8 cellular contexts compared by ENCODE assay signal in the genomic region with DNA sequence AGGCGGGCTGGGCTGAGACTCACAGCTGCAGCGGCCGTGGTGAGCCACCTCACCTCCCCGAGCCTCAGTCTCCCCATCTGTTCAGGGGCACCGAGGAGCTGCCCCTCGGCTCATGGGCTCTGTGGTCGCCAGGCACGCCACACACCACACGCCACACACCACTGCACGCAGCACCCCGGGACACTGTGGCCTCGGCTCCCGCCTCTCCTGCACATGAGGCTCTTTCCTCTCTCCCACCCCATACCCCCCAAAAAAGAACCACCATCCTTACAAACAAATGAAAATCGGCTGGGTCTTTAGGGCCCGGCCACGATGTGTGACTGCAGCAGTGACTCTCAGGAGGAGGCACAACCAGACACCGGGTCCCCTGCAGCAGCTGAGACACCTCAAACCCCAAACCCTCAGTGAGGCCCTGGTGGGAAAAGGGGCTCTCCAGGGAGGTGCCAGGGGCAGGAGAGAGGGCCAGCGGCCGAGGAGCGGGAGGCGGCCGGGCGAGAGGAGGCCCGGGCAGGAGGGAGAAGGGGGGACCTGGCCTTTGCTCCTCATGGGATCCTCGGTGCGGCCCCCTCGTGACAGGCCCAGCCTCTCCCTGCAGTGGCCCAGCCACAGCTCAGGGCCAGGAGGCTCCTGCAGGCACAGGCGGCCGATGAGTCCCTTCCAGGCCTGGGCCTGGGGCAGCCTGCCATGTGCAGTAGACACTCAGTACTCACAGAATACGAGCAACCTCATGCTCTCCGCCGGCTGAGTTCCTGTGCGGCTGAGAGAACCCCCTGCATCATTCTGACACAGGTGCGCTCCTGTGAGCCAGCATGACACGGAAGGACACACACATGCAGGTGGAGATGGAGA.
DNase-seq lines count a peak whose midpoint lies in the region; TF ChIP-seq lines count a peak whose summit lies in the region.

No MANE protein-coding gene starts in this region.

- TF ChIP-seq CTCF in uterus (IDR thresholded peaks at IDR 0.05) = no peak
- TF ChIP-seq CTCF in BE2C (IDR thresholded peaks at IDR 0.05; ENCODE audit: low read depth, low read length) = no peak

- intact Hi-C loops in uterus (cut with DNase I; ENCODE audit: low total_unique reads) = loop anchor here (5.0 kb wide), 1 partner anchor 51 kb away; no protein-coding TSS in a partner anchor

- peak overlapping the region; percentile 73 for H3K4me3 Mint-ChIP-seq in activated naive CD4-positive, alpha-beta T cell treated with anti-CD3 and anti-CD28 coated beads, Interleukin-2, amount 10 ng/mL, durations not matched to agents 7 days and 5 days

- H3K9ac ChIP-seq in mesenchymal stem cell (ENCODE audit: low read length) = peak overlapping the region; percentile 97

- H3K4me3 ChIP-seq in mesenchymal stem cell (ENCODE audit: insufficient read depth in 1 of 2, low read depth in 1 of 2, low read length in 2 of 2) (peak overlapping the region in 1 of 2 experiments; percentile 18), uterus (no peak overlapping the region), BE2C (ENCODE audit: low read depth, low read length) (no peak overlapping the region)

- peaks cover 64% of the 10 kb centered on the region for H3K4me1 Mint-ChIP-seq in activated naive CD4-positive, alpha-beta T cell treated with anti-CD3 and anti-CD28 coated beads, Interleukin-2, amount 10 ng/mL, durations not matched to agents 7 days and 5 days

- no peaks in the 10 kb centered on the region for H3K27me3 ChIP-seq in mesenchymal stem cell (ENCODE audit: control insufficient read depth in 1 of 2, insufficient read depth in 1 of 2, low read length in 2 of 2)
- no peaks in the 10 kb centered on the region for H3K27me3 ChIP-seq in uterus
- H3K27me3 ChIP-seq in BE2C = no peaks in the 10 kb centered on the region

- H4K91ac ChIP-seq in mesenchymal stem cell (ENCODE audit: low read length) = peak overlapping the region; percentile 100

- peak overlapping the region; percentile 75 for H2BK15ac ChIP-seq in mesenchymal stem cell (ENCODE audit: low read depth, poor library complexity, severe bottlenecking)

- peak overlapping the region; percentile 98 to 99 for H3K18ac ChIP-seq in mesenchymal stem cell (ENCODE audit: low read depth in 1 of 2, low read length in 2 of 2)

- peak overlapping the region in 1 of 2 experiments; percentile 99 for H3K14ac ChIP-seq in mesenchymal stem cell (ENCODE audit: low read length in 2 of 2)

- no peaks in the 10 kb centered on the region for H3K79me1 ChIP-seq in mesenchymal stem cell (replicated peaks; ENCODE audit: low read length, poor library complexity, severe bottlenecking)

- H3K27ac ChIP-seq in mesenchymal stem cell (ENCODE audit: low read length, poor library complexity, severe bottlenecking) = peak overlapping the region; percentile 100
- H3K27ac ChIP-seq in uterus = peak overlapping the region; percentile 96 to 98

- H3K4me2 ChIP-seq in mesenchymal stem cell (ENCODE audit: low read length, poor library complexity, severe bottlenecking) = no peak overlapping the region

- TF ChIP-seq POLR2A in uterus (IDR thresholded peaks at IDR 0.05) = no peak

- no peak overlapping the region for H2AFZ ChIP-seq in mesenchymal stem cell (ENCODE audit: low read depth, low read length)

- H3K36me3 ChIP-seq in mesenchymal stem cell (ENCODE audit: control insufficient read depth in 1 of 2, insufficient read depth in 2 of 2, low read depth in 1 of 2, low read length in 2 of 2) = peaks cover 10 to 39% of the 10 kb centered on the region in 2 experiments
- H3K36me3 ChIP-seq in uterus = no peaks in the 10 kb centered on the region
- H3K36me3 ChIP-seq in BE2C = no peaks in the 10 kb centered on the region; the same call in 1 of the 2 replicates

- H3K4me1 ChIP-seq in mesenchymal stem cell (ENCODE audit: control insufficient read depth, insufficient read depth, low read depth, low read length) (peaks cover 53% of the 10 kb centered on the region), uterus (peaks cover 17 to 28% of the 10 kb centered on the region in 2 donors), BE2C (peaks cover 26% of the 10 kb centered on the region)

- 77% methylated on average over 35 of the region's 35 CpGs for WGBS in mesenchymal stem cell

- H2AK5ac ChIP-seq in mesenchymal stem cell (ENCODE audit: low read length, severe bottlenecking) = peak overlapping the region; percentile 87

- peak overlapping the region; percentile 98 to 99 for H3K4ac ChIP-seq in mesenchymal stem cell (ENCODE audit: low read depth in 1 of 2, low read length in 2 of 2)

- peak overlapping the region; percentile 99 for H2BK120ac ChIP-seq in mesenchymal stem cell (ENCODE audit: low read depth, low read length)

- peak overlapping the region; percentile 95 for H3K27ac Mint-ChIP-seq in activated naive CD4-positive, alpha-beta T cell treated with anti-CD3 and anti-CD28 coated beads, Interleukin-2, amount 10 ng/mL, durations not matched to agents 7 days and 5 days

- H3K9me3 Mint-ChIP-seq in activated naive CD4-positive, alpha-beta T cell treated with anti-CD3 and anti-CD28 coated beads, Interleukin-2, amount 10 ng/mL, durations not matched to agents 7 days and 5 days = peaks cover 2% of the 10 kb centered on the region

- H2BK5ac ChIP-seq in mesenchymal stem cell (ENCODE audit: low read depth, low read length, poor library complexity, severe bottlenecking) = peak overlapping the region; percentile 90

- H3K23ac ChIP-seq in mesenchymal stem cell (ENCODE audit: low read length in 2 of 2) = peak overlapping the region in 1 of 2 experiments; percentile 48

- CTCF ChIA-PET in activated naive CD4-positive, alpha-beta T cell treated with anti-CD3 and anti-CD28 coated beads, Interleukin-2, amount 10 ng/mL, durations not matched to agents 7 days and 5 days (lab: Charles Lee) = interaction anchor here (1.2 to 1.5 kb wide), 2 partner anchors 44 to 160 kb away, joined by 3 to 6 read pairs; no protein-coding TSS in a partner anchor

- no peaks in the 10 kb centered on the region for H3K27me3 Mint-ChIP-seq in activated naive CD4-positive, alpha-beta T cell treated with anti-CD3 and anti-CD28 coated beads, Interleukin-2, amount 10 ng/mL, durations not matched to agents 7 days and 5 days

- H4K8ac ChIP-seq in mesenchymal stem cell (ENCODE audit: low read length) = peak overlapping the region; percentile 92

- H3K9me3 ChIP-seq in mesenchymal stem cell (ENCODE audit: control insufficient read depth, low read length) (no peaks in the 10 kb centered on the region), uterus (no peaks in the 10 kb centered on the region), BE2C (no peaks in the 10 kb centered on the region)

- H3K36me3 Mint-ChIP-seq in activated naive CD4-positive, alpha-beta T cell treated with anti-CD3 and anti-CD28 coated beads, Interleukin-2, amount 10 ng/mL, durations not matched to agents 7 days and 5 days = peaks cover 59% of the 10 kb centered on the region

- peak; percentile 26 for DNase-seq in activated naive CD4-positive, alpha-beta T cell treated with Interleukin-2 at 50 U/mL for 16 hours
- no peak for DNase-seq in activated naive CD4-positive, alpha-beta T cell (lab: John Stamatoyannopoulos, UW)
- peak; percentile 32 for DNase-seq in activated naive CD4-positive, alpha-beta T cell treated with anti-CD3 and anti-CD28 coated beads, Interleukin-2, amount 10 ng/mL, durations not matched to agents 7 days and 5 days
- no peak for DNase-seq in mesenchymal stem cell
- no peak for DNase-seq in uterus
- DNase-seq in BE2C = no peak
- DNase-seq in putamen (ENCODE audit: low spot score) = no peak
- no peak for DNase-seq in NCI-H2029 treated with DMSO at 0.1 percent for 48 hours (lab: John Stamatoyannopoulos, UW)

- peak overlapping the region; percentile 71 to 100 for H2BK12ac ChIP-seq in mesenchymal stem cell (ENCODE audit: low read length in 2 of 2)

Comparison
In these comparisons a context has a peak if more than half of its experiments do, and no peak if none do; other contexts are left out.
1. DNase-seq: peak in activated naive CD4-positive, alpha-beta T cell treated with Interleukin-2 at 50 U/mL for 16 hours (single experiment) and activated naive CD4-positive, alpha-beta T cell treated with anti-CD3 and anti-CD28 coated beads, Interleukin-2, amount 10 ng/mL, durations not matched to agents 7 days and 5 days (single experiment); none in activated naive CD4-positive, alpha-beta T cell (0 of 4), mesenchymal stem cell (single experiment), uterus (0 of 2), BE2C (single experiment), putamen (single experiment) and NCI-H2029 treated with DMSO at 0.1 percent for 48 hours (single experiment).